ENCODE assay signal across 16 cellular contexts in genomic region chr4:11366859-11367258, GRCh38.
A peak's percentile ranks its signal among the peaks of the same experiment; 100 is the strongest.
DNase-seq lines count a peak whose midpoint lies in the region; ATAC-seq, FAIRE-seq and TF ChIP-seq lines count a peak whose summit lies in the region.
"Had no signal": no experiment of that assay in that cellular context is flagged by ENCODE, and none has a peak within 500 bp of the region (broad histone marks: within the 10 kb centered on the region; RNA-seq: fewer than 3 reads in every experiment).

No MANE protein-coding gene starts in this region.

- no peak overlapping the region for H4K8ac ChIP-seq in H1 (ENCODE audit: extremely low read depth, insufficient read depth, low read length)
- no peak overlapping the region for H4K8ac ChIP-seq in H9 (replicated peaks; ENCODE audit: insufficient read length, low read depth, low read length)

- ATAC-seq in HepG2 (no peak), right lobe of liver (no peak)
- ATAC-seq: GM23338 had no signal

- H3K4me1 Mint-ChIP-seq in mesothelial cell of epicardium (peaks cover 9% of the 10 kb centered on the region), H9 (peaks cover 0 to 4% of the 10 kb centered on the region in 2 experiments; a peak in 2 of 4 replicates)
- H3K4me1 Mint-ChIP-seq: CD4-positive, alpha-beta memory T cell; GM23338 had no signal

- H3K4ac ChIP-seq in H1 (replicated peaks; ENCODE audit: insufficient read length, low read depth, low read length): no peak overlapping the region
- no peak overlapping the region for H3K4ac ChIP-seq in H9 (ENCODE audit: low read depth, low read length)

- FAIRE-seq in HepG2 (lab: Jason Lieb, UNC): no peak
- FAIRE-seq in H1 (lab: Jason Lieb, UNC): no peak
- FAIRE-seq: GM12891, GM18507, H54 had no signal

- no peak overlapping the region for H3K14ac ChIP-seq in H1 (ENCODE audit: insufficient read length)
- no peak overlapping the region for H3K14ac ChIP-seq in H9 (ENCODE audit: insufficient read depth, low read length)

- TF ChIP-seq RAD21 in HepG2 (CRISPR knock-in tag; IDR thresholded peaks at IDR 0.05) (no peak), H1 (IDR thresholded peaks at IDR 0.05 in 1 of 2, conservative IDR thresholded peaks at IDR 0.05 in 1 of 2; ENCODE audit: low read depth in 2 of 2, low read length in 2 of 2) (no peak)

- H4K91ac ChIP-seq in H1 (replicated peaks; ENCODE audit: insufficient read length, low read length): no peak overlapping the region
- no peak overlapping the region for H4K91ac ChIP-seq in H9 (ENCODE audit: insufficient read length, low read depth, low read length)

- TF ChIP-seq CTCF in HepG2 (CRISPR knock-in tag; IDR thresholded peaks at IDR 0.05) (no peak), right lobe of liver (IDR thresholded peaks at IDR 0.05) (no peak), H1 (IDR thresholded peaks at IDR 0.05; ENCODE audit: control extremely low read depth in 1 of 3, insufficient read depth in 1 of 3, low read depth in 1 of 3, low read length in 3 of 3) (no peak), mesothelial cell of epicardium (IDR thresholded peaks at IDR 0.05; ENCODE audit: unreplicated experiment) (no peak), H9 (conservative IDR thresholded peaks at IDR 0.05) (no peak)

- H3K4me2 ChIP-seq in HepG2 (ENCODE audit: low read depth, low read length) (no peak overlapping the region), H1 (ENCODE audit: insufficient read depth in 1 of 2, low read depth in 2 of 2, low read length in 2 of 2) (no peak overlapping the region), H9 (ENCODE audit: insufficient read depth, insufficient read length, low read length) (no peak overlapping the region)
- H3K4me2 ChIP-seq: GM23338 had no signal

- H3K36me3 Mint-ChIP-seq in mesothelial cell of epicardium (no peaks in the 10 kb centered on the region), H9 (ENCODE audit: insufficient read depth in 1 of 3, low read depth in 3 of 3) (no peaks in the 10 kb centered on the region)
- H3K36me3 Mint-ChIP-seq: CD4-positive, alpha-beta memory T cell had no signal

- BruUV-seq in HepG2 (replicated peaks; lab: Mats Ljungman, UMichigan): no TSS peak

- DNase-seq in HepG2 (ENCODE audit: low spot score) (no peak), right lobe of liver (no peak), H1 (ENCODE audit: low read depth in 1 of 2, low spot score in 2 of 2) (no peak), mesothelial cell of epicardium (ENCODE audit: low spot score in 2 of 2, unreplicated experiment in 2 of 2) (no peak), NCI-H2107 (lab: John Stamatoyannopoulos, UW) (no peak), H9 (no peak), cerebellar cortex (ENCODE audit: low spot score) (no peak)
- DNase-seq: Calu3; CD4-positive, alpha-beta memory T cell; DMS79 treated with DMSO at 0.1 percent for 48 hours; GF-D8; HCEC 1CT had no signal

- H4K20me1 ChIP-seq in HepG2 (ENCODE audit: insufficient read depth, low read length) (no peaks in the 10 kb centered on the region), H1 (replicated peaks in 1 of 2; ENCODE audit: control insufficient read depth in 1 of 2, insufficient read depth in 2 of 2, low read length in 2 of 2) (no peaks in the 10 kb centered on the region), H9 (ENCODE audit: control insufficient read depth, insufficient read depth, insufficient read length) (no peaks in the 10 kb centered on the region)

- H2AK5ac ChIP-seq in H1 (ENCODE audit: low read depth, low read length) (no peak overlapping the region), H9 (ENCODE audit: insufficient read length, low read length) (no peak overlapping the region)

- intact Hi-C loops in HepG2 (cut with micrococcal nuclease; ENCODE audit: unreplicated experiment): no loop called here
- intact Hi-C loops in right lobe of liver (cut with DNase I): no loop called here

- H2BK15ac ChIP-seq in H1 (ENCODE audit: low read length) (no peak overlapping the region), H9 (ENCODE audit: low read depth, low read length) (no peak overlapping the region)

- POLR2A ChIA-PET in HepG2 (lab: Yijun Ruan, JAX): no interaction called here
- POLR2A ChIA-PET in H1 (lab: Charles Lee; ENCODE audit: partially characterized antibody): no interaction called here

- CTCF ChIA-PET in HepG2 (lab: Yijun Ruan, JAX; ENCODE audit: low intra/inter-chr PET ratio, low total read pairs): no interaction called here
- CTCF ChIA-PET in H1 (lab: Charles Lee; ENCODE audit: partially characterized antibody): interaction anchor here (1.1 kb wide), 1 partner anchor 149 kb away, joined by 4 read pairs; no protein-coding TSS in a partner anchor

- H3K56ac ChIP-seq in H1 (replicated peaks; ENCODE audit: insufficient read length, low read depth, low read length) (no peak overlapping the region), H9 (ENCODE audit: insufficient read length, low read depth, low read length) (no peak overlapping the region)

- in situ Hi-C loops in HepG2 (cut with HindIII; ENCODE audit: extremely low pct_ligation_motif_present, low pct_unique_long_range_greater_than_20kb): no loop called here

- no peak overlapping the region for H3K9ac ChIP-seq in HepG2 (ENCODE audit: insufficient read depth, low read depth, low read length)
- no peak overlapping the region for H3K9ac ChIP-seq in H1 (replicated peaks in 1 of 4; ENCODE audit: extremely low read depth in 1 of 4, low read depth in 3 of 4, low read length in 3 of 4)
- no peak overlapping the region for H3K9ac ChIP-seq in H9 (ENCODE audit: extremely low read depth, insufficient read length, low read length)

- H3K79me1 ChIP-seq in H1 (ENCODE audit: low read depth, low read length) (no peaks in the 10 kb centered on the region), H9 (ENCODE audit: insufficient read depth, low read depth, low read length, poor library complexity, severe bottlenecking) (no peaks in the 10 kb centered on the region)

- no peaks in the 10 kb centered on the region for H3K4me1 ChIP-seq in HepG2 (ENCODE audit: insufficient read depth, low read length)
- H3K4me1 ChIP-seq in right lobe of liver: no peaks in the 10 kb centered on the region
- H3K4me1 ChIP-seq in H1 (replicated peaks in 1 of 4; ENCODE audit: control insufficient read depth in 3 of 4, insufficient read depth in 4 of 4, low read length in 3 of 4): no peaks in the 10 kb centered on the region
- no peaks in the 10 kb centered on the region for H3K4me1 ChIP-seq in H9 (ENCODE audit: insufficient read depth, low read length)

- no peak overlapping the region for H3T11ph ChIP-seq in H9 (ENCODE audit: low read length)

- H2BK20ac ChIP-seq in H1 (ENCODE audit: low read length) (no peak overlapping the region), H9 (ENCODE audit: low read depth, low read length, poor library complexity, severe bottlenecking) (no peak overlapping the region)

- H3K27me3 Mint-ChIP-seq in mesothelial cell of epicardium (ENCODE audit: low read depth) (no peaks in the 10 kb centered on the region), H9 (ENCODE audit: low read depth) (no peaks in the 10 kb centered on the region)

- peaks cover 60% of the 10 kb centered on the region for H3K9me3 ChIP-seq in HepG2 (ENCODE audit: low read length)
- H3K9me3 ChIP-seq in right lobe of liver: no peaks in the 10 kb centered on the region
- H3K9me3 ChIP-seq in H1 (ENCODE audit: insufficient read depth in 2 of 2, low read depth in 1 of 2, low read length in 1 of 2): no peaks in the 10 kb centered on the region
- no peaks in the 10 kb centered on the region for H3K9me3 ChIP-seq in H9 (ENCODE audit: control insufficient read depth, low read depth, low read length)

- H3K27ac Mint-ChIP-seq in mesothelial cell of epicardium: peak overlapping the region; percentile 75
- no peak overlapping the region for H3K27ac Mint-ChIP-seq in H9
- H3K27ac Mint-ChIP-seq: CD4-positive, alpha-beta memory T cell; GM23338 had no signal

- H3K4me3 Mint-ChIP-seq in mesothelial cell of epicardium: no peak overlapping the region
- H3K4me3 Mint-ChIP-seq in H9: no peak overlapping the region
- H3K4me3 Mint-ChIP-seq: CD4-positive, alpha-beta memory T cell; GM23338 had no signal

- H3K4me3 ChIP-seq in HepG2 (replicated peaks in 1 of 3; ENCODE audit: insufficient read depth in 1 of 3, low read depth in 2 of 3, low read length in 3 of 3) (no peak overlapping the region), right lobe of liver (no peak overlapping the region), H1 (ENCODE audit: extremely low read depth in 1 of 4, insufficient read depth in 2 of 4, low read depth in 3 of 4, low read length in 4 of 4) (no peak overlapping the region)
- H3K4me3 ChIP-seq: GM23338 had no signal

- no peak overlapping the region for H2AFZ ChIP-seq in HepG2 (ENCODE audit: low read length)
- H2AFZ ChIP-seq in H1 (ENCODE audit: low read length): peak overlapping the region; percentile 85; the same call in 1 of the 2 replicates
- no peak overlapping the region for H2AFZ ChIP-seq in H9 (ENCODE audit: low read length)
- H2AFZ ChIP-seq: GM23338 had no signal

- H3K18ac ChIP-seq in H1 (ENCODE audit: extremely low read depth, low read length): no peak overlapping the region
- H3K18ac ChIP-seq in H9 (ENCODE audit: insufficient read length, low read depth, low read length): no peak overlapping the region

- no peaks in the 10 kb centered on the region for H3K9me3 Mint-ChIP-seq in mesothelial cell of epicardium
- peaks cover 2 to 3% of the 10 kb centered on the region in 2 experiments; a peak in 1 of 5 replicates for H3K9me3 Mint-ChIP-seq in H9

- TF ChIP-seq POLR2A in HepG2 (IDR thresholded peaks at IDR 0.05; ENCODE audit: insufficient read depth in 1 of 2, low read depth in 2 of 2, low read length in 2 of 2): no peak
- TF ChIP-seq POLR2A in right lobe of liver (IDR thresholded peaks at IDR 0.05): no peak
- TF ChIP-seq POLR2A in H1 (IDR thresholded peaks at IDR 0.05; ENCODE audit: control extremely low read depth in 1 of 2, low read depth in 2 of 2, low read length in 2 of 2): no peak

- H4K5ac ChIP-seq in H1 (ENCODE audit: insufficient read length, low read depth, low read length) (no peak overlapping the region), H9 (ENCODE audit: insufficient read length, low read depth, low read length) (no peak overlapping the region)

- H3K79me2 ChIP-seq in HepG2 (ENCODE audit: insufficient read depth, low read length): no peaks in the 10 kb centered on the region
- no peaks in the 10 kb centered on the region for H3K79me2 ChIP-seq in H1 (ENCODE audit: control insufficient read depth in 1 of 2, insufficient read depth in 2 of 2, low read length in 2 of 2)
- no peaks in the 10 kb centered on the region for H3K79me2 ChIP-seq in H9 (ENCODE audit: insufficient read depth, low read length)

- no peak overlapping the region for H2BK12ac ChIP-seq in H1 (ENCODE audit: low read depth, low read length)
- no peak overlapping the region for H2BK12ac ChIP-seq in H9 (ENCODE audit: insufficient read length, low read depth, low read length)

- H3K27me3 ChIP-seq in HepG2 (ENCODE audit: control insufficient read depth in 1 of 2, insufficient read depth in 2 of 2, low read length in 2 of 2) (no peaks in the 10 kb centered on the region), right lobe of liver (no peaks in the 10 kb centered on the region), H1 (replicated peaks in 1 of 4; ENCODE audit: control insufficient read depth in 3 of 4, extremely low read depth in 1 of 4, insufficient read depth in 3 of 4, low read length in 3 of 4) (no peaks in the 10 kb centered on the region), H9 (ENCODE audit: insufficient read depth, low read length) (no peaks in the 10 kb centered on the region)

- no peak for TF ChIP-seq EP300 in HepG2 (IDR thresholded peaks at IDR 0.05; ENCODE audit: low read depth in 2 of 2, low read length in 2 of 2)
- TF ChIP-seq EP300 in HepG2 (CRISPR knock-in tag; IDR thresholded peaks at IDR 0.05; ENCODE audit: borderline replicate concordance): no peak
- no peak for TF ChIP-seq EP300 in H1 (IDR thresholded peaks at IDR 0.05; ENCODE audit: borderline replicate concordance in 1 of 2, low read depth in 2 of 2, low read length in 2 of 2)

- no peak overlapping the region for H3K27ac ChIP-seq in HepG2 (ENCODE audit: extremely low read length, insufficient read depth, low read length)
- no peak overlapping the region for H3K27ac ChIP-seq in right lobe of liver
- H3K27ac ChIP-seq in H1 (ENCODE audit: low read depth, low read length): no peak overlapping the region
- H3K27ac ChIP-seq in H9 (ENCODE audit: insufficient read length, low read depth, low read length): no peak overlapping the region

- H3K36me3 ChIP-seq in HepG2 (replicated peaks in 1 of 2; ENCODE audit: control insufficient read depth in 1 of 2, insufficient read depth in 2 of 2, low read length in 2 of 2): no peaks in the 10 kb centered on the region
- H3K36me3 ChIP-seq in right lobe of liver: no peaks in the 10 kb centered on the region
- H3K36me3 ChIP-seq in H1 (ENCODE audit: control insufficient read depth in 2 of 4, insufficient read depth in 4 of 4, low read length in 3 of 4): no peaks in the 10 kb centered on the region

- H3K23ac ChIP-seq in H1 (ENCODE audit: insufficient read length) (no peak overlapping the region), H9 (ENCODE audit: insufficient read length, low read depth, low read length) (no peak overlapping the region)

- no peaks in the 10 kb centered on the region for H3K23me2 ChIP-seq in H1 (ENCODE audit: low read depth, low read length)
- no peaks in the 10 kb centered on the region for H3K23me2 ChIP-seq in H9 (ENCODE audit: insufficient read length, low read depth, low read length, poor library complexity, severe bottlenecking)

- H2BK5ac ChIP-seq in H1 (ENCODE audit: low read depth, low read length) (no peak overlapping the region), H9 (ENCODE audit: insufficient read length, low read length) (no peak overlapping the region)

- H2BK120ac ChIP-seq in H1 (replicated peaks; ENCODE audit: low read depth, low read length) (no peak overlapping the region), H9 (ENCODE audit: low read depth, low read length, poor library complexity, severe bottlenecking) (no peak overlapping the region)
